8 cellular contexts compared by ENCODE assay signal in genomic region chr1:225779165-225779564, GRCh38. TPM values are rescaled to one million over a fixed set of nuclear protein-coding genes. Genes with fewer than 3 reads are reported as not detected.
DNase-seq lines count a peak whose midpoint lies in the region; ATAC-seq and TF ChIP-seq lines count a peak whose summit lies in the region.
"Not testable (repeated sequence)": the region's sequence is repeated elsewhere in the genome, so short reads cannot be mapped to it uniquely, and the experiment has no call there.

No MANE protein-coding gene starts in this region.

- H3K36me3 ChIP-seq in HUES48 (ENCODE audit: control insufficient read depth, insufficient read depth, low read length): peaks cover 39% of the 10 kb centered on the region
- H3K36me3 ChIP-seq in Peyer's patch; left lung; parathyroid adenoma (ENCODE audit: control insufficient read depth, insufficient read depth, low read length); transverse colon: not testable (repeated sequence)
- peaks cover 0 to 10% (median 4%) of the 10 kb centered on the region in 3 donors for H3K36me3 ChIP-seq in esophagus squamous epithelium

- peak overlapping the region; percentile 99 for H3K9ac ChIP-seq in HUES48 (ENCODE audit: low read depth, low read length)
- H3K9ac ChIP-seq in parathyroid adenoma: not testable (repeated sequence)

- ATAC-seq in left lung: not testable (repeated sequence)

- in situ Hi-C loops in astrocyte of the cerebellum (cut with HindIII; ENCODE audit: low sequenced_read_pairs): not testable (repeated sequence)
- in situ Hi-C loops in transverse colon (cut with MboI; ENCODE audit: low pct_ligation_motif_present in 1 of 4, low pct_unique_long_range_greater_than_20kb in 1 of 4, low sequenced_read_pairs in 3 of 4): loop anchor here in 3 of 4 donors (10.0 to 25.0 kb wide), 3 partner anchors 133 to 294 kb away; partner anchors contain the start of gene PYCR2 (in 1 of the 3)

- intact Hi-C loops in esophagus squamous epithelium (cut with DNase I): loop anchor here (10.0 kb wide), 3 partner anchors 66 to 196 kb away; partner anchors contain the start of gene ENAH
- intact Hi-C loops in left lung (cut with DNase I): not testable (repeated sequence)
- intact Hi-C loops in transverse colon (cut with DNase I; ENCODE audit: low total_unique reads): loop anchor here (5.0 to 10.0 kb wide), 5 partner anchors 33 to 224 kb away; partner anchors contain the start of genes ENAH and EPHX1

- H3K27me3 ChIP-seq in HUES48 (ENCODE audit: control insufficient read depth, insufficient read depth, low read length); Peyer's patch; esophagus squamous epithelium; left lung; parathyroid adenoma (ENCODE audit: control insufficient read depth, insufficient read depth, low read length); transverse colon: not testable (repeated sequence)

- H2AFZ ChIP-seq in parathyroid adenoma: not testable (repeated sequence)

- H3K79me2 ChIP-seq in parathyroid adenoma: peaks cover 21% of the 10 kb centered on the region

- TF ChIP-seq EP300 in transverse colon (IDR thresholded peaks at IDR 0.05; ENCODE audit: low read depth): not testable (repeated sequence)

- H3K4me2 ChIP-seq in parathyroid adenoma (ENCODE audit: low read length): peak overlapping the region; percentile 73

- peak overlapping the region; percentile 96 for H3K4me3 ChIP-seq in HUES48 (ENCODE audit: low read depth, low read length)
- H3K4me3 ChIP-seq in Peyer's patch: peak overlapping the region; percentile 66 to 96 (median 75)
- peak overlapping the region; percentile 95 for H3K4me3 ChIP-seq in astrocyte of the cerebellum (ENCODE audit: low read depth, low read length)
- peak overlapping the region; percentile 61 to 82 (median 70) for H3K4me3 ChIP-seq in esophagus squamous epithelium
- H3K4me3 ChIP-seq in left lung: peak overlapping the region; percentile 61 to 94
- H3K4me3 ChIP-seq in parathyroid adenoma (ENCODE audit: low read depth, low read length): peak overlapping the region; percentile 93
- H3K4me3 ChIP-seq in transverse colon: peak overlapping the region in 3 of 4 donors; percentile 51 to 77 (median 76)

- not testable (repeated sequence) for TF ChIP-seq CTCF in C4-2B (conservative IDR thresholded peaks at IDR 0.05); Peyer's patch (IDR thresholded peaks at IDR 0.05); astrocyte of the cerebellum (IDR thresholded peaks at IDR 0.05; ENCODE audit: low read depth, low read length, missing control alignments); esophagus squamous epithelium (IDR thresholded peaks at IDR 0.05); left lung (IDR thresholded peaks at IDR 0.05); parathyroid adenoma (IDR thresholded peaks at IDR 0.05); transverse colon (IDR thresholded peaks at IDR 0.05)

- H3K9me3 ChIP-seq in HUES48 (ENCODE audit: control insufficient read depth, insufficient read depth, low read length); Peyer's patch; esophagus squamous epithelium; left lung; parathyroid adenoma (ENCODE audit: control insufficient read depth, low read length); transverse colon: not testable (repeated sequence)

- peak overlapping the region; percentile 32; the same call in 1 of the 2 replicates for H3K27ac ChIP-seq in C4-2B
- not testable (repeated sequence) for H3K27ac ChIP-seq in HUES48 (ENCODE audit: low read depth, low read length); parathyroid adenoma
- H3K27ac ChIP-seq in Peyer's patch: peak overlapping the region in 1 of 4 donors; percentile 95
- H3K27ac ChIP-seq in esophagus squamous epithelium: peak overlapping the region in 2 of 4 donors; percentile 92 to 96
- peak overlapping the region in 1 of 2 donors; percentile 92 for H3K27ac ChIP-seq in left lung
- H3K27ac ChIP-seq in transverse colon: peak overlapping the region; percentile 95 to 98 (median 97)

- H3K4me1 ChIP-seq in HUES48 (ENCODE audit: control insufficient read depth, insufficient read depth, low read length) (peaks cover 38% of the 10 kb centered on the region), Peyer's patch (peaks cover 0 to 35% (median 11%) of the 10 kb centered on the region in 4 donors), esophagus squamous epithelium (peaks cover 10 to 70% (median 44%) of the 10 kb centered on the region in 3 donors), left lung (peaks cover 14 to 67% of the 10 kb centered on the region in 2 donors), transverse colon (peaks cover 2 to 63% (median 40%) of the 10 kb centered on the region in 4 donors)
- H3K4me1 ChIP-seq in parathyroid adenoma: not testable (repeated sequence)

- DNase-seq in Peyer's patch; astrocyte of the cerebellum (ENCODE audit: low read depth); esophagus squamous epithelium (lab: John Stamatoyannopoulos, UW); left lung; transverse colon: not testable (repeated sequence)

- WGBS in esophagus squamous epithelium, 2 donors: 35 to 40% methylated on average over 13 of the region's 13 CpGs
- WGBS in transverse colon (ENCODE audit: low coverage in 1 of 2), 2 donors: 20 to 53% methylated on average over 1 to 13 of the region's 13 CpGs

- TF ChIP-seq POLR2A in Peyer's patch (IDR thresholded peaks at IDR 0.05); esophagus squamous epithelium (IDR thresholded peaks at IDR 0.05); transverse colon (IDR thresholded peaks at IDR 0.05): not testable (repeated sequence)

RNA-seq across cellular contexts. Expression of gene SRP9, which starts 1.5 kb away (rescaled TPM):
- total RNA-seq in Peyer's patch (100 to 1,000 TPM in 3 of 4 donors, 10 to 100 TPM in 1; 67.9 to 153 (median 131) TPM), esophagus squamous epithelium (100 to 1,000 TPM; 115 to 229 (median 175) TPM), left lung (100 to 1,000 TPM; 195 to 204 TPM), transverse colon (100 to 1,000 TPM in 2 of 4 donors, 10 to 100 TPM in 2; 42.3 to 208 (median 117) TPM)

RNA-seq across cellular contexts. Expression of gene EPHX1, which starts 30.8 kb away (rescaled TPM):
- total RNA-seq in Peyer's patch: 100 to 1,000 TPM in 1 of 4 donors, 10 to 100 TPM in 3; 28.9 to 109 (median 59.9) TPM
- total RNA-seq in esophagus squamous epithelium: 100 to 1,000 TPM in 3 of 4 donors, 10 to 100 TPM in 1; 78.7 to 237 (median 151) TPM
- 100 to 1,000 TPM; 116 to 305 TPM for total RNA-seq in left lung
- total RNA-seq in transverse colon: 100 to 1,000 TPM in 1 of 4 donors, 10 to 100 TPM in 3; 56.9 to 114 (median 90.6) TPM
